26 cellular contexts compared by ENCODE assay signal in the genomic region with DNA sequence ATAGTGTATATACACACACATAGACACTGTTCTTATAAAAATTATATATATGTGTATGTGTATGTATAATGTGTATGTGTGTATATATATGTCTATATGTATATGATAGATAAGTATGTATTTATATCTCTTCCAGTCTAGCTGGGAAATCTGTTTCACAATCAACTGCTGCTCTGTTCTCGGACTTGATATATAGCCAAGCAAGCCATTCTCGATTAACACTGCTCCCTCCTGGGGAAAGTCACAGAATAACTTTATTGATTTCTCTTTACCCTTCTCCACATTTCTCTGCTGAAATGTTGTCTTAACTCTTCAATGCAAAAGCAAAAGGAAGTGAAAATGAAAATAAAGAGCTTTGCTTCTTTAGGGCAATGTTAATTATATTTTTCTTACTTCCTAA. TPM values are rescaled to one million over a fixed set of nuclear protein-coding genes. Genes with fewer than 3 reads are reported as not detected.
A peak's percentile ranks its signal among the peaks of the same experiment; 100 is the strongest.
DNase-seq lines count a peak whose midpoint lies in the region; TF ChIP-seq lines count a peak whose summit lies in the region.
"Had no signal": no experiment of that assay in that cellular context is flagged by ENCODE, and none has a peak within 500 bp of the region (broad histone marks: within the 10 kb centered on the region; RNA-seq: fewer than 3 reads in every experiment).

No MANE protein-coding gene starts in this region.

- H4K20me1 ChIP-seq in GM23248 (ENCODE audit: insufficient read depth) (no peaks in the 10 kb centered on the region; the same call in 1 of the 2 replicates), hepatocyte (ENCODE audit: insufficient read depth, poor library complexity, severe bottlenecking) (no peaks in the 10 kb centered on the region)

- H3K27ac ChIP-seq in GM23248 (peak overlapping the region; percentile 62), hepatocyte (peak overlapping the region; percentile 31), subcutaneous abdominal adipose tissue (ENCODE audit: low read depth, low read length) (peak overlapping the region; percentile 61)
- H3K27ac ChIP-seq: heart right ventricle, Peyer's patch, SJSA1, WERI-Rb-1 had no signal

- H3K79me2 ChIP-seq in GM23248 (ENCODE audit: insufficient read depth) = peaks cover 100% of the 10 kb centered on the region
- H3K79me2 ChIP-seq in hepatocyte = no peaks in the 10 kb centered on the region

- TF ChIP-seq CTCF in astrocyte of the cerebellum (IDR thresholded peaks at IDR 0.05; ENCODE audit: low read depth, low read length, missing control alignments) (peak; percentile 10), hepatocyte (IDR thresholded peaks at IDR 0.05; ENCODE audit: poor library complexity) (no peak)

- H3K9me2 ChIP-seq in GM23248 (ENCODE audit: insufficient read depth) (no peaks in the 10 kb centered on the region), hepatocyte (replicated peaks; ENCODE audit: insufficient read depth) (no peaks in the 10 kb centered on the region)

- H3K4me3 ChIP-seq in GM23248 (no peak overlapping the region), astrocyte of the cerebellum (ENCODE audit: low read depth, low read length) (no peak overlapping the region), hepatocyte (no peak overlapping the region), subcutaneous abdominal adipose tissue (ENCODE audit: low read depth in 1 of 5, low read length in 5 of 5) (peak overlapping the region in 3 of 5 donors; percentile 25 to 63 (median 40))
- H3K4me3 ChIP-seq: heart right ventricle, MG63, Peyer's patch, SJSA1, testis had no signal

- peaks cover 95% of the 10 kb centered on the region for H3F3A ChIP-seq in GM23248 (ENCODE audit: insufficient read depth)

- in situ Hi-C loops in GM23248 (cut with MboI) = no loop called here
- in situ Hi-C loops in astrocyte of the cerebellum (cut with HindIII; ENCODE audit: low sequenced_read_pairs) = no loop called here

- H3K9ac ChIP-seq in GM23248 = 0 out of 2 replicates have a peak overlapping the region, but pooled peaks have one; percentile 35
- peak overlapping the region in 3 of 5 donors; percentile 42 to 61 (median 45) for H3K9ac ChIP-seq in subcutaneous abdominal adipose tissue (ENCODE audit: low read length in 5 of 5)

- H3K4me1 ChIP-seq in GM23248 (ENCODE audit: insufficient read depth) (peaks cover 82% of the 10 kb centered on the region), hepatocyte (ENCODE audit: insufficient read depth) (peaks cover 10% of the 10 kb centered on the region), subcutaneous abdominal adipose tissue (ENCODE audit: control insufficient read depth in 5 of 5, insufficient read depth in 5 of 5, low read length in 5 of 5) (peaks cover 0 to 28% (median 18%) of the 10 kb centered on the region in 5 donors)
- H3K4me1 ChIP-seq: Peyer's patch, SJSA1 had no signal

- WGBS in GM23248 (ENCODE audit: low coverage in 1 of 2, low lambda C conversion rate in 2 of 2, missing lambda C conversion rate in 2 of 2), 2 experiments = 26 to 44% methylated on average over 2 of the region's 2 CpGs
- 72% methylated on average over 2 of the region's 2 CpGs for WGBS in hepatocyte (ENCODE audit: low lambda C conversion rate, missing lambda C conversion rate)

- H2AFZ ChIP-seq in GM23248 = no peak overlapping the region
- H2AFZ ChIP-seq in hepatocyte = no peak overlapping the region

- H3K9me3 ChIP-seq in GM23248 (ENCODE audit: low read depth) = no peaks in the 10 kb centered on the region
- no peaks in the 10 kb centered on the region for H3K9me3 ChIP-seq in hepatocyte (ENCODE audit: low read depth)
- no peaks in the 10 kb centered on the region for H3K9me3 ChIP-seq in subcutaneous abdominal adipose tissue (ENCODE audit: control insufficient read depth in 5 of 5, low read length in 5 of 5)
- H3K9me3 ChIP-seq: heart right ventricle, MG63, Peyer's patch, SJSA1, testis had no signal

- DNase-seq in GM23248 (peak; percentile 51), astrocyte of the cerebellum (ENCODE audit: low read depth) (no peak), hepatocyte (ENCODE audit: low spot score) (no peak), H4 (ENCODE audit: low spot score) (no peak), NCI-H2029 treated with DMSO at 0.1 percent for 48 hours (lab: John Stamatoyannopoulos, UW) (no peak), NCI-H1048 (lab: John Stamatoyannopoulos, UW) (no peak), activated gamma-delta T cell treated with Interleukin-2 at 50 U/mL for 16 hours (no peak)
- DNase-seq: activated T-cell treated with anti-CD3 and anti-CD28 coated beads for 4 hours; CD4-positive, alpha-beta T cell; DMS153; effector CD4-positive, alpha-beta T cell; GDM1; heart right ventricle; left ventricle myocardium superior; MG63; NCI-H1694 treated with DMSO at 0.1 percent for 48 hours; NCI-H226; Peyer's patch; stimulated activated CD4-positive, alpha-beta T cell treated with anti-CD3 and anti-CD28 coated beads, Interleukin-12 subunit alpha, Interleukin-12 subunit beta, amount 100 ng/mL, for 4 hours; T-helper 17 cell; testis; WERI-Rb-1 had no signal

- H3K36me3 ChIP-seq in GM23248 (ENCODE audit: low read depth) (peaks cover 92% of the 10 kb centered on the region), hepatocyte (replicated peaks; ENCODE audit: insufficient read depth, low read depth) (no peaks in the 10 kb centered on the region), subcutaneous abdominal adipose tissue (ENCODE audit: control insufficient read depth in 5 of 5, insufficient read depth in 5 of 5, low read length in 5 of 5) (no peaks in the 10 kb centered on the region)
- H3K36me3 ChIP-seq: heart right ventricle, Peyer's patch, WERI-Rb-1 had no signal

- H3K27me3 ChIP-seq in GM23248 (replicated peaks; ENCODE audit: insufficient read depth) = no peaks in the 10 kb centered on the region
- H3K27me3 ChIP-seq in hepatocyte = no peaks in the 10 kb centered on the region
- H3K27me3 ChIP-seq in subcutaneous abdominal adipose tissue (ENCODE audit: control insufficient read depth in 5 of 5, insufficient read depth in 4 of 5, low read length in 5 of 5) = no peaks in the 10 kb centered on the region
- H3K27me3 ChIP-seq: heart right ventricle, MG63, Peyer's patch, SJSA1, testis had no signal

- no peak overlapping the region for H3K4me2 ChIP-seq in GM23248 (ENCODE audit: unreplicated experiment)
- no peak overlapping the region for H3K4me2 ChIP-seq in hepatocyte

RNA-seq across cellular contexts. Expression of gene BLID, which starts 2.2 kb away (rescaled TPM):
- 4.1 and 7.1 TPM in 2 replicates for total RNA-seq in GM23248 (2014; rRNA removed; shearing (Covaris generic))
- 0.84 and 2.9 TPM in 2 replicates for polyA plus RNA-seq in GM23248 (2016; fragmentation: Nextera tagmentation; extraction: Ambion mirVana)
- total RNA-seq in hepatocyte = 1.7 and 2.3 TPM in 2 replicates
- 0.41 and 0.99 TPM in 2 replicates for polyA plus RNA-seq in hepatocyte
- 0.10 and 0.16 TPM in 2 replicates for total RNA-seq in H4 (2014; rRNA removed; shearing (Covaris generic))
- total RNA-seq: CD4-positive, alpha-beta T cell; left ventricle myocardium superior; Peyer's patch; renal cortical epithelial cell; T-helper 17 cell had no signal
- polyA plus RNA-seq: esophagus, heart right ventricle had no signal

Comparison
In these comparisons a context has a peak if more than half of its experiments do, and no peak if none do; other contexts are left out.
1. H3K4me3 ChIP-seq: peak in subcutaneous abdominal adipose tissue (3 of 5); none in GM23248 (single experiment), astrocyte of the cerebellum (single experiment) and hepatocyte (single experiment).
2. Peak in every context shown above with its lines, with median percentiles within 50 percentile points of each other: H3K27ac ChIP-seq.